Comparison of ENCODE assay signal across 14 cellular contexts in genomic region chr6:157832250-157832967, GRCh38. TPM values are rescaled to one million over a fixed set of nuclear protein-coding genes. Genes with fewer than 3 reads are reported as not detected.
A peak's percentile ranks its signal among the peaks of the same experiment; 100 is the strongest.
DNase-seq lines count a peak whose midpoint lies in the region; ATAC-seq and TF ChIP-seq lines count a peak whose summit lies in the region.
"Had no signal": no experiment of that assay in that cellular context is flagged by ENCODE, and none has a peak within 500 bp of the region (broad histone marks: within the 10 kb centered on the region; RNA-seq: fewer than 3 reads in every experiment).

No MANE protein-coding gene starts in this region.

- peak overlapping the region; percentile 73; the same call in 1 of the 2 replicates for H3K9ac ChIP-seq in HUES64 (ENCODE audit: low read depth, low read length)

- ATAC-seq in Right ventricle myocardium superior (ENCODE audit: poor library complexity), result no peak
- no peak for ATAC-seq in HG03045 (IDR thresholded peaks at IDR 0.05; ENCODE audit: unreplicated experiment)
- ATAC-seq: effector memory CD8-positive, alpha-beta T cell had no signal

- peak overlapping the region; percentile 80 for H3K27ac ChIP-seq in HUES64 (ENCODE audit: low read depth, low read length)
- no peak overlapping the region for H3K27ac ChIP-seq in uterus

- TF ChIP-seq POLR2A in uterus (IDR thresholded peaks at IDR 0.05), result no peak

- no peaks in the 10 kb centered on the region for H3K27me3 ChIP-seq in HUES64 (ENCODE audit: insufficient read depth, low read length)
- H3K27me3 ChIP-seq in uterus, result no peaks in the 10 kb centered on the region
- H3K27me3 ChIP-seq: spleen had no signal

- in situ Hi-C loops in astrocyte of the spinal cord (cut with HindIII; ENCODE audit: low sequenced_read_pairs), result no loop called here

- DNase-seq in EH (ENCODE audit: low read depth) (peak; percentile 52), astrocyte of the spinal cord (ENCODE audit: low read depth, low spot score) (peak; percentile 36), kidney tubule cell (ENCODE audit: low spot score) (peak; percentile 49), iPS-NIHi7 (ENCODE audit: extremely low spot score) (no peak), Right ventricle myocardium superior (no peak), uterus (no peak)
- DNase-seq: activated CD4-positive, alpha-beta T cell treated with anti-CD3 and anti-CD28 coated beads, Interleukin-2, amount 10 ng/mL, durations not matched to agents 7 days and 5 days; amniotic stem cell; Caco-2; effector memory CD8-positive, alpha-beta T cell; naive B cell; spleen had no signal

- no peak overlapping the region for H3K4me3 ChIP-seq in HUES64 (ENCODE audit: low read length)
- H3K4me3 ChIP-seq in astrocyte of the spinal cord (ENCODE audit: low read depth, low read length), result no peak overlapping the region
- H3K4me3 ChIP-seq in uterus, result no peak overlapping the region
- H3K4me3 ChIP-seq: spleen had no signal

- TF ChIP-seq CTCF in astrocyte of the spinal cord (IDR thresholded peaks at IDR 0.05; ENCODE audit: low read depth, low read length) (no peak), uterus (IDR thresholded peaks at IDR 0.05) (no peak)

- peaks cover 62% of the 10 kb centered on the region for H3K4me1 ChIP-seq in HUES64 (ENCODE audit: insufficient read depth, low read length)
- H3K4me1 ChIP-seq in uterus, result peaks cover 0 to 10% of the 10 kb centered on the region in 2 donors

- WGBS in HUES64, result 47% methylated on average over 3 of the region's 3 CpGs

- intact Hi-C loops in Right ventricle myocardium superior (cut with DNase I) (no loop called here), uterus (cut with DNase I; ENCODE audit: low total_unique reads) (no loop called here)

- H3K9me3 ChIP-seq in HUES64 (ENCODE audit: insufficient read depth, low read depth, low read length) (no peaks in the 10 kb centered on the region), uterus (no peaks in the 10 kb centered on the region)
- H3K9me3 ChIP-seq: Caco-2 had no signal

- no peaks in the 10 kb centered on the region for H3K36me3 ChIP-seq in HUES64 (ENCODE audit: insufficient read depth, low read length)
- H3K36me3 ChIP-seq in uterus, result no peaks in the 10 kb centered on the region

RNA-seq across cellular contexts. Expression of gene SNX9, which starts 9.4 kb away (rescaled TPM):
- polyA plus RNA-seq in HUES64 (2013, experiment 1 of 2), result 23.2 TPM
- 24.6 TPM for polyA plus RNA-seq in HUES64 (2013, experiment 2 of 2)
- total RNA-seq in Right ventricle myocardium superior, result 34.4 TPM
- total RNA-seq in uterus, result 10 to 100 TPM; 31.0 to 65.9 (median 50.5) TPM

Comparison
In these comparisons a context has a peak if more than half of its experiments do, and no peak if none do; other contexts are left out.
1. DNase-seq: peak in EH (single experiment), astrocyte of the spinal cord (single experiment) and kidney tubule cell (single experiment); none in iPS-NIHi7 (single experiment), Right ventricle myocardium superior (single experiment) and uterus (0 of 2).